ENCODE assay signal across 1 cellular context in genomic region chrX:49053223-49054072, GRCh38.
TF ChIP-seq lines count a peak whose summit lies in the region.

No MANE protein-coding gene starts in this region.

TF ChIP-seq in HEK293, 187 proteins besides CTCF, POLR2A, EP300 and RAD21 (continued from another document and continues in another):
- TF ChIP-seq PRDM4 (tag by site-specific recombination; IDR thresholded peaks at IDR 0.05) (no peak), ZNF416 (tag by site-specific recombination; IDR thresholded peaks at IDR 0.05) (no peak), HOXC10 (CRISPR knock-in tag; IDR thresholded peaks at IDR 0.05) (0 out of 2 replicates have a peak, but pooled peaks have one; percentile 50), ZNF768 (tag by site-specific recombination; IDR thresholded peaks at IDR 0.05) (no peak), ZNF473 (tag by site-specific recombination; IDR thresholded peaks at IDR 0.05) (no peak), KLF10 (tag by site-specific recombination; IDR thresholded peaks at IDR 0.05) (no peak), ZNF280D (tag by site-specific recombination; IDR thresholded peaks at IDR 0.05) (no peak), YY1 (tag by site-specific recombination; IDR thresholded peaks at IDR 0.05) (no peak), ZNF423 (tag by site-specific recombination; IDR thresholded peaks at IDR 0.05) (0 out of 2 replicates have a peak, but pooled peaks have one; percentile 30), ZFHX2 (tag by site-specific recombination; conservative IDR thresholded peaks at IDR 0.05) (peak; percentile 46; the same call in 1 of the 2 replicates), ZNF555 (tag by site-specific recombination; conservative IDR thresholded peaks at IDR 0.05) (no peak), ZNF48 (tag by site-specific recombination; IDR thresholded peaks at IDR 0.05) (no peak), ZNF670 (tag by site-specific recombination; IDR thresholded peaks at IDR 0.05; ENCODE audit: low read depth) (no peak), ZBTB20 (tag by site-specific recombination; IDR thresholded peaks at IDR 0.05) (peak; percentile 77), ZFP41 (tag by site-specific recombination; IDR thresholded peaks at IDR 0.05; ENCODE audit: borderline replicate concordance) (no peak), SALL2 (tag by site-specific recombination; IDR thresholded peaks at IDR 0.05; ENCODE audit: borderline replicate concordance) (no peak), ZNF223 (tag by site-specific recombination; IDR thresholded peaks at IDR 0.05) (no peak), ZBTB8A (tag by site-specific recombination; IDR thresholded peaks at IDR 0.05) (no peak), KLF7 (tag by site-specific recombination; IDR thresholded peaks at IDR 0.05; ENCODE audit: borderline replicate concordance) (no peak), ZBTB7A (tag by site-specific recombination; IDR thresholded peaks at IDR 0.05; ENCODE audit: low read depth) (no peak), ZNF175 (tag by site-specific recombination; IDR thresholded peaks at IDR 0.05) (no peak), ZNF600 (tag by site-specific recombination; IDR thresholded peaks at IDR 0.05) (no peak), ZNF174 (tag by site-specific recombination; IDR thresholded peaks at IDR 0.05) (no peak), KLF1 (tag by site-specific recombination; IDR thresholded peaks at IDR 0.05) (peak; percentile 84), ZNF501 (tag by site-specific recombination; IDR thresholded peaks at IDR 0.05) (no peak), ZIC2 (tag by site-specific recombination; IDR thresholded peaks at IDR 0.05) (no peak), ZNF843 (tag by site-specific recombination; IDR thresholded peaks at IDR 0.05) (no peak), ZNF23 (tag by site-specific recombination; IDR thresholded peaks at IDR 0.05; ENCODE audit: borderline replicate concordance) (no peak), TRIM28 (IDR thresholded peaks at IDR 0.05; ENCODE audit: borderline replicate concordance, low read length) (no peak), ZNF529 (tag by site-specific recombination; IDR thresholded peaks at IDR 0.05; ENCODE audit: insufficient replicate concordance) (no peak), SP3 (tag by site-specific recombination; IDR thresholded peaks at IDR 0.05) (peak; percentile 31; the same call in 1 of the 2 replicates), ZBTB11 (tag by site-specific recombination; conservative IDR thresholded peaks at IDR 0.05; ENCODE audit: low read depth) (peak; percentile 22; the same call in 1 of the 2 replicates), ZNF548 (tag by site-specific recombination; IDR thresholded peaks at IDR 0.05) (no peak), MZF1 (tag by site-specific recombination; IDR thresholded peaks at IDR 0.05; ENCODE audit: borderline replicate concordance) (no peak), ZNF510 (tag by site-specific recombination; IDR thresholded peaks at IDR 0.05; ENCODE audit: insufficient replicate concordance) (no peak), ZNF16 (tag by site-specific recombination; IDR thresholded peaks at IDR 0.05; ENCODE audit: low read depth) (no peak), ZNF362 (tag by site-specific recombination; IDR thresholded peaks at IDR 0.05) (no peak), ZNF747 (tag by site-specific recombination; IDR thresholded peaks at IDR 0.05) (no peak), ZBTB17 (tag by site-specific recombination; IDR thresholded peaks at IDR 0.05) (no peak), REPIN1 (tag by site-specific recombination; IDR thresholded peaks at IDR 0.05; ENCODE audit: low read depth) (no peak), SP2 (tag by site-specific recombination; IDR thresholded peaks at IDR 0.05) (peak; percentile 46), ZNF518A (tag by site-specific recombination; conservative IDR thresholded peaks at IDR 0.05; ENCODE audit: low read depth) (no peak), YY2 (tag by site-specific recombination; IDR thresholded peaks at IDR 0.05) (no peak), PBX3 (CRISPR knock-in tag; IDR thresholded peaks at IDR 0.05) (no peak), ZSCAN30 (tag by site-specific recombination; IDR thresholded peaks at IDR 0.05) (no peak), BCL11A (tag by site-specific recombination; IDR thresholded peaks at IDR 0.05; ENCODE audit: low read depth) (no peak; the same call in 1 of the 2 replicates), ZNF114 (tag by site-specific recombination; IDR thresholded peaks at IDR 0.05) (no peak), ZNF121 (tag by site-specific recombination; IDR thresholded peaks at IDR 0.05) (no peak), ZNF214 (tag by site-specific recombination; IDR thresholded peaks at IDR 0.05; ENCODE audit: borderline replicate concordance) (no peak), ZNF785 (tag by site-specific recombination; IDR thresholded peaks at IDR 0.05) (no peak), ATF2 (tag by site-specific recombination; IDR thresholded peaks at IDR 0.05; ENCODE audit: low read depth) (no peak), MEIS1 (CRISPR knock-in tag; IDR thresholded peaks at IDR 0.05; ENCODE audit: borderline replicate concordance) (no peak), ZNF146 (tag by site-specific recombination; IDR thresholded peaks at IDR 0.05) (no peak), ZNF404 (tag by site-specific recombination; IDR thresholded peaks at IDR 0.05) (no peak), KLF9 (tag by site-specific recombination; IDR thresholded peaks at IDR 0.05; ENCODE audit: low read depth) (peak; percentile 79)
